ENCODE assay signal across 8 cellular contexts in the genomic region with DNA sequence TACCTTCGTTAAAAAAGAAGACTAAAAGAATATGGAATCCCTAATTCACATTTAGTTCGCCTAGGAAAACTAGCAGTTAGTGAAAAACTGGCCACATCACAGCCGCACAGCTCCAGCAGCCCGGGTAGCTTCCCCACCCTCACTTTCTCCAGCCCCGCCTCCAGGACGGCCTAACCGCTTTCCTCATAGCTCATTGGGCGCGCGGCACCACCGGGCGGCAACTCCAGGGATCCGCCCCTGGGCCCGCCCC. TPM values are rescaled to one million over a fixed set of nuclear protein-coding genes. Genes with fewer than 3 reads are reported as not detected.
DNase-seq lines count a peak whose midpoint lies in the region; ATAC-seq, FAIRE-seq and TF ChIP-seq lines count a peak whose summit lies in the region.

No MANE protein-coding gene starts in this region.

- H3K36me3 ChIP-seq in SJCRH30, result no peaks in the 10 kb centered on the region
- H3K36me3 ChIP-seq in bronchial epithelial cell (ENCODE audit: control insufficient read depth, insufficient read depth, low read length), result no peaks in the 10 kb centered on the region
- no peaks in the 10 kb centered on the region for H3K36me3 ChIP-seq in kidney epithelial cell (ENCODE audit: control insufficient read depth, insufficient read depth, low read length)

- FAIRE-seq in bronchial epithelial cell (lab: Jason Lieb, UNC), result no peak

- H3K27me3 ChIP-seq in SJCRH30 (no peaks in the 10 kb centered on the region), bronchial epithelial cell (ENCODE audit: control insufficient read depth, insufficient read depth, low read length) (no peaks in the 10 kb centered on the region), kidney epithelial cell (ENCODE audit: control insufficient read depth, insufficient read depth, low read length) (no peaks in the 10 kb centered on the region)

- H3K27ac ChIP-seq in SJCRH30, result peak overlapping the region; percentile 94

- H3K4me3 ChIP-seq in AG10803 (ENCODE audit: low read length) (peak overlapping the region; percentile 88; the same call in 1 of the 2 replicates), SJCRH30 (peak overlapping the region; percentile 97), bronchial epithelial cell (ENCODE audit: low read depth, low read length) (peak overlapping the region; percentile 98), kidney epithelial cell (ENCODE audit: low read depth, low read length) (peak overlapping the region; percentile 89)

- peaks cover 3% of the 10 kb centered on the region; the same call in 1 of the 2 replicates for H3K4me1 ChIP-seq in SJCRH30

- DNase-seq in AG10803 (ENCODE audit: low read depth), result peak; percentile 94
- peak in 1 of 2 experiments; percentile 95 for DNase-seq in SJCRH30
- DNase-seq in bronchial epithelial cell (ENCODE audit: low read depth), result peak; percentile 83
- no peak for DNase-seq in kidney epithelial cell (ENCODE audit: low read depth)
- DNase-seq in stimulated activated CD4-positive, alpha-beta T cell treated with anti-CD3 and anti-CD28 coated beads, Interleukin-4, amount 100 ng/mL, for 4 hours, result peak; percentile 97 to 99
- no peak for DNase-seq in GOT3 (lab: John Stamatoyannopoulos, UW)

- no peaks in the 10 kb centered on the region for H3K9me3 ChIP-seq in SJCRH30 (replicated peaks)

- ATAC-seq in GM18907 (IDR thresholded peaks at IDR 0.05; ENCODE audit: unreplicated experiment) (peak; percentile 98), HG03108 (IDR thresholded peaks at IDR 0.05; ENCODE audit: unreplicated experiment) (peak; percentile 98)

- TF ChIP-seq CTCF in AG10803 (conservative IDR thresholded peaks at IDR 0.05; ENCODE audit: low read length) (no peak), bronchial epithelial cell (IDR thresholded peaks at IDR 0.05; ENCODE audit: insufficient read depth, low read length, severe bottlenecking) (no peak), kidney epithelial cell (IDR thresholded peaks at IDR 0.05; ENCODE audit: insufficient read depth, low read length, poor library complexity, severe bottlenecking) (no peak)

RNA-seq across cellular contexts. Expression of gene MIB1, which starts 0.2 kb away (rescaled TPM):
- total RNA-seq in SJCRH30 (2014; rRNA removed; shearing (Covaris generic)), result 35.0 and 37.8 TPM in 2 replicates
- total RNA-seq in bronchial epithelial cell (82.3 and 95.3 TPM in 2 replicates), kidney epithelial cell (46.2 and 46.7 TPM in 2 replicates)

RNA-seq across cellular contexts. Expression of gene ABHD3, which starts 35.8 kb away (rescaled TPM):
- 13.2 and 13.5 TPM in 2 replicates for total RNA-seq in SJCRH30 (2014; rRNA removed; shearing (Covaris generic))
- 10.5 and 17.3 TPM in 2 replicates for total RNA-seq in bronchial epithelial cell
- total RNA-seq in kidney epithelial cell, result 13.7 and 18.4 TPM in 2 replicates

Comparison
In these comparisons a context has a peak if more than half of its experiments do, and no peak if none do; other contexts are left out.
1. DNase-seq: peak in AG10803 (single experiment), bronchial epithelial cell (single experiment) and stimulated activated CD4-positive, alpha-beta T cell treated with anti-CD3 and anti-CD28 coated beads, Interleukin-4, amount 100 ng/mL, for 4 hours (2 of 2); none in kidney epithelial cell (single experiment) and GOT3 (single experiment).
2. Peak in every context shown above with its lines, with median percentiles within 50 percentile points of each other: H3K4me3 ChIP-seq.